In genomic region chr3:54870423-54870822, GRCh38 we compare ENCODE assay signal across 8 cellular contexts. TPM values are rescaled to one million over a fixed set of nuclear protein-coding genes. Genes with fewer than 3 reads are reported as not detected.
DNase-seq lines count a peak whose midpoint lies in the region; ATAC-seq, FAIRE-seq and TF ChIP-seq lines count a peak whose summit lies in the region.

No MANE protein-coding gene starts in this region.

- TF ChIP-seq CTCF in C4-2B (conservative IDR thresholded peaks at IDR 0.05), result peak; percentile 62

- no peak for ATAC-seq in HG02852 (IDR thresholded peaks at IDR 0.05; ENCODE audit: unreplicated experiment)

- DNase-seq in M059J (ENCODE audit: low read depth) (peak; percentile 96), amniotic epithelial cell (ENCODE audit: low read depth) (peak; percentile 97), islet precursor cell (peak; percentile 86), urothelium cell line (ENCODE audit: low spot score) (peak; percentile 73), HPDE6-E6E7 (ENCODE audit: extremely low spot score) (no peak), GM19240 (ENCODE audit: insufficient read length, low spot score) (no peak)

- H3K27ac ChIP-seq in C4-2B, result no peak overlapping the region

- FAIRE-seq in urothelium cell line (lab: Jason Lieb, UNC), result no peak

RNA-seq across cellular contexts. Expression of gene LRTM1, which starts 57.4 kb away (rescaled TPM):
- not detected in 2 replicates for total RNA-seq in M059J (2014; rRNA removed; shearing (Covaris generic))

Comparison
In these comparisons a context has a peak if more than half of its experiments do, and no peak if none do; other contexts are left out.
1. DNase-seq: peak in M059J (single experiment), amniotic epithelial cell (single experiment), islet precursor cell (single experiment) and urothelium cell line (single experiment); none in HPDE6-E6E7 (single experiment) and GM19240 (single experiment).